Comparison of ENCODE assay signal across 8 cellular contexts in the genomic region with DNA sequence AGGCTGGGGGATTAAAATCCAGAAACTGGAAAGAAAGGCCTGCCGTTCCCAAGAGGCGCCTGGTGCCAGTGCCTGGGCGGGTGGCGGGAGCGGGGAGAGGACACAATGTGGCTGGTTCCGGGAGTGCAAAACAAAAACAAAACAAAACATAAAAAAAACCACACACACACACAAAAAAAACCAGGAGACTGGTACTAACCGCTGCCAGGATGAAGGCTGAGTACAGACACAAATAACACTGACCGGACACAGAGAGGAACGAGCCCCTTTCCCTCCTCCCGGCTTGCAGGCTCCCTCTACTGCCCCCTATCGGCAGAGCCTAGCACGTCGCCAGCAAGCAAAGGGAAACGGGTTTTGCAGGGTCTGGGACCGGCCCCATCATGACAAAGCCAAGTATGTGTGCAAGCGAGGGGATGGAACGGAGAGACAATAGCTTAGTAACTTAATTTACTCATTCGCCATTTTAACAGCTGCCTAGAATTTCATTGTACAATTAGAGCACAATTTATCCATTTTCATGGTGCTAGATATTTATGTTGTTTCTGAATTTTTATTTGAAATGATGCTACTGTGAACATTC. TPM values are rescaled to one million over a fixed set of nuclear protein-coding genes. Genes with fewer than 3 reads are reported as not detected.
DNase-seq lines count a peak whose midpoint lies in the region; FAIRE-seq lines count a peak whose summit lies in the region.

No MANE protein-coding gene starts in this region.

- H3K36me3 ChIP-seq in ES-I3 (ENCODE audit: insufficient read depth, low read length) (no peaks in the 10 kb centered on the region), H7 (replicated peaks; ENCODE audit: control insufficient read depth, insufficient read depth, low read length) (no peaks in the 10 kb centered on the region)

- DNase-seq in H7: peak; percentile 85
- DNase-seq in NAMALWA (ENCODE audit: low spot score): peak; percentile 86
- DNase-seq in T-helper 1 cell: peak; percentile 53 to 79 (median 71)
- peak; percentile 61 for DNase-seq in hepatic stellate cell (ENCODE audit: low spot score)
- DNase-seq in putamen (ENCODE audit: low spot score): peak; percentile 93
- DNase-seq in urothelium cell line (ENCODE audit: low spot score): peak; percentile 70

- FAIRE-seq in urothelium cell line (lab: Jason Lieb, UNC): no peak

- H3K27me3 ChIP-seq in H7 (ENCODE audit: control insufficient read depth, insufficient read depth, low read length): no peaks in the 10 kb centered on the region

- H3K9ac ChIP-seq in ES-I3 (ENCODE audit: low read depth, low read length): peak overlapping the region; percentile 35

- peak overlapping the region; percentile 21 for H3K4me3 ChIP-seq in H7 (ENCODE audit: insufficient read depth, low read depth, low read length)

- H3K9me3 ChIP-seq in ES-I3 (ENCODE audit: control insufficient read depth, insufficient read depth, low read length): no peaks in the 10 kb centered on the region

- peaks cover 5% of the 10 kb centered on the region; the same call in 1 of the 2 replicates for H3K4me1 ChIP-seq in ES-I3 (ENCODE audit: insufficient read depth, low read length)

- H3K27ac ChIP-seq in angular gyrus (ENCODE audit: low read depth, low read length): peak overlapping the region; percentile 75

RNA-seq across cellular contexts. Expression of a gene that starts 17.9 kb away (rescaled TPM):
- 56.6 and 72.3 TPM in 2 replicates for total RNA-seq in H7 (2014; rRNA removed; shearing (Covaris generic))

Comparison
In these comparisons a context has a peak if more than half of its experiments do, and no peak if none do; other contexts are left out.
1. Peak in every context shown above with its lines: DNase-seq, H3K4me3 ChIP-seq and H3K27ac ChIP-seq.